Comparison of ENCODE assay signal across 8 cellular contexts in the genomic region with DNA sequence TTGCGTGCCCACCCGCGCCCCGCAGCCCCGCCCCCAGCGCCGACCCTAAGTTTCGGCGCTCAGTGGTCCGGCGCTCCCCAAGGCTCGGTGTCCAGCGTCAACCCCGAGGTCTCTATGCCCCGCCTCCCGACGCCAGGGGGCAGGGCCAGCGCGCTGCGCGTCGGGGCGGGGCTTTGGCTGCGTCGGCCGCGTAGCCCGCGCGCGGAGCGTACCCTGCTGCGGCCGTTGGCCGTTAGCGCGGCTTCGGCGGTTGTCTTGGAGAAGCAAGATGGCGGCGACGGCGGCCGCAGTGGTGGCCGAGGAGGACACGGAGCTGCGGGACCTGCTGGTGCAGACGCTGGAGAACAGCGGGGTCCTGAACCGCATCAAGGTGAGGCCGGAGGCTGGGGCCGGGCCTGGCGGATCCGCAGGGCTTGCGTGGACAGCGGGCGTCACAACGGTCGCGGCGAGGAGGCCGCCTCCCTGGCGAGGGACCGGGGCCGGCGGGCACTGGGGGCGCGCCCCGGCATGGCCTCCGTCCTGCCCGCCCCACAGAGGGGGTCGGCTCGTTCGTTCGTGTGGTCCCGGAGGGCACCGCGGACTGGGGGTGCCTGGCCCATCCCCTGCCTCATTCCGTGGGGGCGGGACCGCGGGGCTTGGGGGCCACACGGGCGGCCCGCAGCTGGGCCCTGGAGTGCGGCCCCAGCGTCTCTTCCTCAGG. TPM values are rescaled to one million over a fixed set of nuclear protein-coding genes. Genes with fewer than 3 reads are reported as not detected.
A peak's percentile ranks its signal among the peaks of the same experiment; 100 is the strongest.
DNase-seq lines count a peak whose midpoint lies in the region; ATAC-seq, FAIRE-seq and TF ChIP-seq lines count a peak whose summit lies in the region.

A gene with protein sequence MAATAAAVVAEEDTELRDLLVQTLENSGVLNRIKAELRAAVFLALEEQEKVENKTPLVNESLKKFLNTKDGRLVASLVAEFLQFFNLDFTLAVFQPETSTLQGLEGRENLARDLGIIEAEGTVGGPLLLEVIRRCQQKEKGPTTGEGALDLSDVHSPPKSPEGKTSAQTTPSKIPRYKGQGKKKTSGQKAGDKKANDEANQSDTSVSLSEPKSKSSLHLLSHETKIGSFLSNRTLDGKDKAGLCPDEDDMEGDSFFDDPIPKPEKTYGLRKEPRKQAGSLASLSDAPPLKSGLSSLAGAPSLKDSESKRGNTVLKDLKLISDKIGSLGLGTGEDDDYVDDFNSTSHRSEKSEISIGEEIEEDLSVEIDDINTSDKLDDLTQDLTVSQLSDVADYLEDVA (plus strand): TSS at position 253 of the 700 bp plus-strand sequence. CDS start 16 bp downstream, at position 269.

- peak within 1 kb of the TSS; percentile 83 for H3K4me3 ChIP-seq in AG04450 (ENCODE audit: low read depth, low read length)
- peak within 1 kb of the TSS; percentile 83 to 96 (median 86) for H3K4me3 ChIP-seq in keratinocyte (ENCODE audit: control insufficient read depth in 2 of 3, extremely low read depth in 1 of 3, insufficient read depth in 2 of 3, low read depth in 1 of 3, low read length in 3 of 3)

- dilution Hi-C loops in keratinocyte (cut with MboI; ENCODE audit: extremely low pct_ligation_motif_present, low sequenced_read_pairs): no loop called here

- H3K27ac ChIP-seq in AG04450 (ENCODE audit: low read depth, low read length): no peak within 1 kb of the TSS
- H3K27ac ChIP-seq in keratinocyte (ENCODE audit: control insufficient read depth, insufficient read depth, low read length): peak within 1 kb of the TSS; percentile 70

- H3K36me3 ChIP-seq in keratinocyte (ENCODE audit: control insufficient read depth in 2 of 2, extremely low read depth in 1 of 2, insufficient read depth in 2 of 2, low read length in 2 of 2): no peaks in the 10 kb centered on the region

- ATAC-seq in GM19023 (IDR thresholded peaks at IDR 0.05; ENCODE audit: unreplicated experiment) (peak; percentile 90), HG03280 (IDR thresholded peaks at IDR 0.05; ENCODE audit: unreplicated experiment) (peak; percentile 90)
- ATAC-seq in activated CD4-positive, CD25-positive, alpha-beta regulatory T cell treated with anti-CD3 and anti-CD28 coated beads, Interleukin-2, amount 50 U/mL, for 24 hours: peak; percentile 96 to 98

- POLR2A ChIA-PET in AG04450 (lab: Yijun Ruan, JAX): interaction anchor here (1.0 to 1.1 kb wide), 2 partner anchors 43 to 373 kb away, joined by 7 to 8 read pairs; a partner anchor contains a TSS

- peak within 1 kb of the TSS; percentile 78 for H3K9ac ChIP-seq in keratinocyte (ENCODE audit: control insufficient read depth, extremely low read depth, insufficient read depth, low read length)

- no peaks in the 10 kb centered on the region for H4K20me1 ChIP-seq in keratinocyte (ENCODE audit: control insufficient read depth, extremely low read depth, insufficient read depth, low read length)

- H3K27me3 ChIP-seq in AG04450 (ENCODE audit: control insufficient read depth, insufficient read depth, low read length) (no peaks in the 10 kb centered on the region), keratinocyte (ENCODE audit: control insufficient read depth, extremely low read depth, insufficient read depth, low read length) (no peaks in the 10 kb centered on the region)

- peaks cover 50% of the 10 kb centered on the region for H3K79me2 ChIP-seq in keratinocyte (ENCODE audit: control insufficient read depth, insufficient read depth, low read length)

- H3K9me3 ChIP-seq in AG04450 (ENCODE audit: control insufficient read depth, insufficient read depth, low read length) (no peaks in the 10 kb centered on the region; the same call in 1 of the 2 replicates), keratinocyte (ENCODE audit: control insufficient read depth, low read depth, low read length) (no peaks in the 10 kb centered on the region)

- CTCF ChIA-PET in AG04450 (lab: Charles Lee): interaction anchor here (0.7 to 3.1 kb wide), 5 partner anchors 10 to 48 kb away, joined by 3 to 38 read pairs (median 3); no protein-coding TSS in a partner anchor

- H2AFZ ChIP-seq in keratinocyte (ENCODE audit: control insufficient read depth, low read length): peak within 1 kb of the TSS; percentile 95

- no peak for FAIRE-seq in keratinocyte (lab: Jason Lieb, UNC)

- TF ChIP-seq CTCF in AG04450 (IDR thresholded peaks at IDR 0.05; ENCODE audit: low read depth, low read length) (no peak), keratinocyte (optimal IDR thresholded peaks at IDR 0.05 in 1 of 3, IDR thresholded peaks at IDR 0.05 in 1 of 3, conservative IDR thresholded peaks at IDR 0.05 in 1 of 3; ENCODE audit: extremely low read depth in 1 of 3, insufficient read depth in 2 of 3, low read length in 3 of 3) (no peak)

- DNase-seq in AG04450 (ENCODE audit: low read depth, low spot score): peak; percentile 87
- peak; percentile 78 to 95 for DNase-seq in NCI-H446 (lab: John Stamatoyannopoulos, UW)
- peak; percentile 96 for DNase-seq in cerebellar cortex (ENCODE audit: low spot score)
- DNase-seq in keratinocyte (ENCODE audit: low read depth, low spot score): no peak
- DNase-seq in stimulated activated CD4-positive, alpha-beta T cell treated with anti-CD3 and anti-CD28 coated beads, Interleukin-12 subunit alpha, Interleukin-12 subunit beta, amount 100 ng/mL, for 48 hours (ENCODE audit: low read depth in 2 of 3, low spot score in 1 of 3): peak; percentile 69 to 84 (median 75)

- H3K4me2 ChIP-seq in keratinocyte (ENCODE audit: control insufficient read depth, extremely low read depth, insufficient read depth, low read depth, low read length): peak within 1 kb of the TSS; percentile 86

- H3K4me1 ChIP-seq in keratinocyte (ENCODE audit: control insufficient read depth, extremely low read depth, insufficient read depth, low read length): peaks cover 10% of the 10 kb centered on the region

- no peaks in the 10 kb centered on the region for H3K9me1 ChIP-seq in keratinocyte (ENCODE audit: control insufficient read depth, extremely low read depth, insufficient read depth, low read length)

RNA-seq across cellular contexts. Expression of the gene that starts here (rescaled TPM):
- 12.7 and 21.4 TPM in 2 replicates for polyA plus RNA-seq in AG04450 (2011; rRNA removed)
- 6.7 and 12.6 TPM in 2 replicates for polyA minus RNA-seq in AG04450 (2011; rRNA and poly(A)+ RNA removed)
- polyA plus RNA-seq in keratinocyte: 9.6 to 18.4 TPM (median 11.5 TPM) in 3 replicates
- polyA plus RNA-seq in keratinocyte (2011; ENCODE audit: low read depth): 14.1 TPM
- 8.4 and 14.1 TPM in 2 replicates for polyA plus RNA-seq in keratinocyte (2011; cell fraction: cytosol; rRNA removed)
- 22.0 and 26.3 TPM in 2 replicates for polyA plus RNA-seq in keratinocyte (2011; cell fraction: nucleus; rRNA removed)
- polyA plus RNA-seq in keratinocyte (2012; ENCODE audit: low replicate concordance): 7.3 and 7.9 TPM in 2 replicates
- 2.5 to 13.9 TPM (median 5.8 TPM) in 3 replicates for polyA minus RNA-seq in keratinocyte
- polyA minus RNA-seq in keratinocyte (2011; cell fraction: cytosol; rRNA and poly(A)+ RNA removed): 4.0 TPM
- polyA minus RNA-seq in keratinocyte (2011; cell fraction: nucleus; rRNA and poly(A)+ RNA removed): 3.1 and 7.8 TPM in 2 replicates
